ENCODE assay signal across 8 cellular contexts in the genomic region with DNA sequence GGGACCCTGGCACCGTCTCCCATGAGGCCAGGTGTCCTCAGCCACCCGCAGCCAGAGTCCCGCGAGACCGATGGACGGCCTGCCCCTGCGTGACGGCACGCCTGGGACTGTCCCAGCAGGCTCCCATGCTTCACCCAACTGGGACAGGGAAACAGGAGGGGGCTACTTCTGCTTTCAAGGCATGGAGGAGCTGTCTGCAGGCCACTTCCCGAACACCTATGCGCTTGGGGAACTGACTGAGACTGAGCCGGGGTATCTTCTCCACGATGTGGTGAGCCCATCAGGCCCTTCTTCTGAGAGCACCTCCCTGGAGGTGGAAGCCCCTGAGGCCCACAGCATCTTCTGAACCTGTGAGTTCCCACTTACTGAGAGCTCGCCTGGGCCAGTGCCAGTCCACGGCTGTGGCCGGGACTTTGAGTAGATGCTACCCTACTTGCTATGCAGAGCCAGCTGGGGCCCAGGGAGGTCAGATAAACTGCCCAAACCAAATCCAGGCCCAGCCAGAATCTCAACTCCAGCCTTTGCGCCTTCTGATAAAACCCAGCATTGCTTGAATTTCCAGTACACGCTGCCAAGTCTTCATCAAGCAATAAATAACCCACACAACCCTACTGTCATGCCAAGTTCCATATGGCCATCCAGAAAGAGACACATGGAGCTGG.
DNase-seq lines count a peak whose midpoint lies in the region; ATAC-seq and TF ChIP-seq lines count a peak whose summit lies in the region.
"Not testable (repeated sequence)": the region's sequence is repeated elsewhere in the genome, so short reads cannot be mapped to it uniquely, and the experiment has no call there.

No MANE protein-coding gene starts in this region.

- H2AFZ ChIP-seq in H9 (ENCODE audit: low read length); PC-9: not testable (repeated sequence)

- not testable (repeated sequence) for H3K56ac ChIP-seq in H9 (ENCODE audit: insufficient read length, low read depth, low read length)

- CTCF ChIA-PET in CD4-positive, alpha-beta memory T cell (lab: Charles Lee; ENCODE audit: partially characterized antibody); PC-9 (lab: Charles Lee): not testable (repeated sequence)

- not testable (repeated sequence) for H4K20me1 ChIP-seq in H9 (ENCODE audit: control insufficient read depth, insufficient read depth, insufficient read length)
- peaks cover 78% of the 10 kb centered on the region for H4K20me1 ChIP-seq in PC-9 (ENCODE audit: insufficient read depth)

- not testable (repeated sequence) for H3K36me3 ChIP-seq in CD4-positive, alpha-beta memory T cell (ENCODE audit: insufficient read depth, low read length); suprapubic skin
- H3K36me3 ChIP-seq in PC-9 (ENCODE audit: low read depth) = peaks cover 21% of the 10 kb centered on the region

- TF ChIP-seq CTCF in H9 (conservative IDR thresholded peaks at IDR 0.05); PC-9 (conservative IDR thresholded peaks at IDR 0.05); coronary artery (IDR thresholded peaks at IDR 0.05); osteocyte (IDR thresholded peaks at IDR 0.05); suprapubic skin (IDR thresholded peaks at IDR 0.05): not testable (repeated sequence)

- WGBS in H9 (ENCODE audit: extremely low coverage, insufficient read length, low lambda C conversion rate) = no CpG with 5 or more reads among the region's 18 CpGs
- WGBS in right cardiac atrium = 50% methylated on average over 18 of the region's 18 CpGs
- 51% methylated on average over 2 of the region's 18 CpGs for WGBS in suprapubic skin

- not testable (repeated sequence) for BruUV-seq in PC-9 (replicated peaks; lab: Mats Ljungman, UMichigan)

- peaks cover 25 to 89% (median 56%) of the 10 kb centered on the region in 4 donors for H3K4me1 Mint-ChIP-seq in CD4-positive, alpha-beta memory T cell
- H3K4me1 Mint-ChIP-seq in H9 = peaks cover 65 to 80% of the 10 kb centered on the region in 2 experiments
- peaks cover 82% of the 10 kb centered on the region for H3K4me1 Mint-ChIP-seq in activated T-cell treated with anti-CD3 and anti-CD28 coated beads, Interleukin-2, amount 50 U/mL, for 72 hours (ENCODE audit: low read depth)
- H3K4me1 Mint-ChIP-seq in osteocyte (ENCODE audit: unreplicated experiment) = peaks cover 86% of the 10 kb centered on the region

- not testable (repeated sequence) for H2BK20ac ChIP-seq in H9 (ENCODE audit: low read depth, low read length, poor library complexity, severe bottlenecking)

- not testable (repeated sequence) for H3K27ac ChIP-seq in CD4-positive, alpha-beta memory T cell (ENCODE audit: low read depth, low read length); H9 (ENCODE audit: insufficient read length, low read depth, low read length); PC-9
- H3K27ac ChIP-seq in coronary artery (peak overlapping the region; percentile 36 to 84), right cardiac atrium (ENCODE audit: low read length) (peak overlapping the region; percentile 9), suprapubic skin (peak overlapping the region; percentile 80)

- peaks cover 46% of the 10 kb centered on the region for H3K4me1 ChIP-seq in CD4-positive, alpha-beta memory T cell (ENCODE audit: insufficient read depth, low read length)
- not testable (repeated sequence) for H3K4me1 ChIP-seq in H9 (ENCODE audit: insufficient read depth, low read length)
- peaks cover 63% of the 10 kb centered on the region for H3K4me1 ChIP-seq in PC-9 (replicated peaks; ENCODE audit: insufficient read depth)
- H3K4me1 ChIP-seq in right cardiac atrium (ENCODE audit: control insufficient read depth, insufficient read depth, low read length) = peaks cover 27% of the 10 kb centered on the region
- H3K4me1 ChIP-seq in suprapubic skin = peaks cover 94% of the 10 kb centered on the region

- H3K4me3 Mint-ChIP-seq in CD4-positive, alpha-beta memory T cell = peak overlapping the region in 6 of 8 donors; percentile 6 to 49 (median 15)
- H3K4me3 Mint-ChIP-seq in H9 = peak overlapping the region in 1 of 2 experiments; percentile 41; a peak in 3 of 5 replicates
- peak overlapping the region; percentile 15 to 53 for H3K4me3 Mint-ChIP-seq in activated T-cell treated with anti-CD3 and anti-CD28 coated beads, Interleukin-2, amount 50 U/mL, for 72 hours
- not testable (repeated sequence) for H3K4me3 Mint-ChIP-seq in osteocyte (ENCODE audit: unreplicated experiment)

- TF ChIP-seq POLR2A in suprapubic skin (IDR thresholded peaks at IDR 0.05) = not testable (repeated sequence)

- H2AK5ac ChIP-seq in H9 (ENCODE audit: insufficient read length, low read length) = not testable (repeated sequence)

- not testable (repeated sequence) for H2BK15ac ChIP-seq in H9 (ENCODE audit: low read depth, low read length)

- not testable (repeated sequence) for H2BK5ac ChIP-seq in H9 (ENCODE audit: insufficient read length, low read length)

- not testable (repeated sequence) for H3K9me3 ChIP-seq in CD4-positive, alpha-beta memory T cell (ENCODE audit: control insufficient read depth in 1 of 2, low read length in 2 of 2); H9 (ENCODE audit: control insufficient read depth, low read depth, low read length); PC-9 (ENCODE audit: insufficient read depth, low read depth); right cardiac atrium (ENCODE audit: control insufficient read depth, low read length); suprapubic skin

- not testable (repeated sequence) for H4K8ac ChIP-seq in H9 (replicated peaks; ENCODE audit: insufficient read length, low read depth, low read length)

- H3K9me2 ChIP-seq in PC-9 (ENCODE audit: insufficient read depth) = not testable (repeated sequence)

- ATAC-seq in activated T-cell treated with anti-CD3 and anti-CD28 coated beads, Interleukin-2, amount 50 U/mL, for 72 hours (replicated peaks in 1 of 2) = not testable (repeated sequence)
- peak; percentile 19 to 37 for ATAC-seq in right cardiac atrium

- H2BK120ac ChIP-seq in H9 (ENCODE audit: low read depth, low read length, poor library complexity, severe bottlenecking) = not testable (repeated sequence)

- H3K27ac Mint-ChIP-seq in CD4-positive, alpha-beta memory T cell = peak overlapping the region; percentile 13 to 85 (median 57)
- H3K27ac Mint-ChIP-seq in H9 (peak overlapping the region in 2 of 3 experiments; percentile 16 to 41; a peak in 3 of 7 replicates), osteocyte (ENCODE audit: unreplicated experiment) (peak overlapping the region; percentile 63)
- H3K27ac Mint-ChIP-seq in activated T-cell treated with anti-CD3 and anti-CD28 coated beads, Interleukin-2, amount 50 U/mL, for 72 hours = peak overlapping the region; percentile 85

- TF ChIP-seq EP300 in suprapubic skin (IDR thresholded peaks at IDR 0.05) = not testable (repeated sequence)

- not testable (repeated sequence) for H3K14ac ChIP-seq in H9 (ENCODE audit: insufficient read depth, low read length)

- H3K36me3 Mint-ChIP-seq in CD4-positive, alpha-beta memory T cell = peaks cover 4 to 31% of the 10 kb centered on the region in 2 donors
- peaks cover 33 to 74% (median 53%) of the 10 kb centered on the region in 3 experiments for H3K36me3 Mint-ChIP-seq in H9 (ENCODE audit: insufficient read depth in 1 of 3, low read depth in 3 of 3)
- peaks cover 7 to 40% of the 10 kb centered on the region in 2 donors for H3K36me3 Mint-ChIP-seq in activated T-cell treated with anti-CD3 and anti-CD28 coated beads, Interleukin-2, amount 50 U/mL, for 72 hours (ENCODE audit: insufficient read depth in 2 of 2)
- H3K36me3 Mint-ChIP-seq in osteocyte (ENCODE audit: unreplicated experiment) = not testable (repeated sequence)

- not testable (repeated sequence) for H4K5ac ChIP-seq in H9 (ENCODE audit: insufficient read length, low read depth, low read length)

- DNase-seq in CD4-positive, alpha-beta memory T cell; H9; activated T-cell treated with anti-CD3 and anti-CD28 coated beads, Interleukin-2, amount 50 U/mL, for 72 hours; coronary artery (ENCODE audit: low spot score); osteocyte (ENCODE audit: extremely low spot score, unreplicated experiment): not testable (repeated sequence)
- DNase-seq in PC-9 (peak in 1 of 2 experiments; percentile 19), right cardiac atrium (peak; percentile 73 to 91 (median 89)), suprapubic skin (ENCODE audit: low spot score in 2 of 2) (peak; percentile 78 to 80)

- not testable (repeated sequence) for H2BK12ac ChIP-seq in H9 (ENCODE audit: insufficient read length, low read depth, low read length)

- H3K79me1 ChIP-seq in H9 (ENCODE audit: insufficient read depth, low read depth, low read length, poor library complexity, severe bottlenecking) = peaks cover 11% of the 10 kb centered on the region

- not testable (repeated sequence) for H3T11ph ChIP-seq in H9 (ENCODE audit: low read length)

- not testable (repeated sequence) for H4K91ac ChIP-seq in H9 (ENCODE audit: insufficient read length, low read depth, low read length)

- H3K9ac ChIP-seq in H9 (ENCODE audit: extremely low read depth, insufficient read length, low read length) = not testable (repeated sequence)

- H3K27me3 Mint-ChIP-seq in CD4-positive, alpha-beta memory T cell; H9 (ENCODE audit: low read depth); activated T-cell treated with anti-CD3 and anti-CD28 coated beads, Interleukin-2, amount 50 U/mL, for 72 hours (ENCODE audit: low read depth); osteocyte (ENCODE audit: unreplicated experiment): not testable (repeated sequence)

- H3K23ac ChIP-seq in H9 (ENCODE audit: insufficient read length, low read depth, low read length) = not testable (repeated sequence)

- H3K9me3 Mint-ChIP-seq in CD4-positive, alpha-beta memory T cell; H9; activated T-cell treated with anti-CD3 and anti-CD28 coated beads, Interleukin-2, amount 50 U/mL, for 72 hours; osteocyte (ENCODE audit: unreplicated experiment): not testable (repeated sequence)

- POLR2A ChIA-PET in CD4-positive, alpha-beta memory T cell (lab: Charles Lee; ENCODE audit: partially characterized antibody); PC-9 (lab: Charles Lee; ENCODE audit: unreplicated experiment): not testable (repeated sequence)

- not testable (repeated sequence) for H3K23me2 ChIP-seq in H9 (ENCODE audit: insufficient read length, low read depth, low read length, poor library complexity, severe bottlenecking)

- H3K18ac ChIP-seq in H9 (ENCODE audit: insufficient read length, low read depth, low read length) = not testable (repeated sequence)

- H3K4me2 ChIP-seq in H9 (ENCODE audit: insufficient read depth, insufficient read length, low read length) = not testable (repeated sequence)
- peak overlapping the region; percentile 29; the same call in 1 of the 2 replicates for H3K4me2 ChIP-seq in PC-9

- not testable (repeated sequence) for H3K27me3 ChIP-seq in CD4-positive, alpha-beta memory T cell (ENCODE audit: insufficient read depth, low read length); H9 (ENCODE audit: insufficient read depth, low read length); PC-9 (ENCODE audit: insufficient read depth, low read depth); right cardiac atrium (ENCODE audit: control insufficient read depth, insufficient read depth); suprapubic skin

- peaks cover 74% of the 10 kb centered on the region for H3K79me2 ChIP-seq in H9 (ENCODE audit: insufficient read depth, low read length)
- H3K79me2 ChIP-seq in PC-9 (ENCODE audit: low read depth) = peaks cover 98% of the 10 kb centered on the region

- not testable (repeated sequence) for H3K4me3 ChIP-seq in CD4-positive, alpha-beta memory T cell (ENCODE audit: low read length in 2 of 2); PC-9; right cardiac atrium (ENCODE audit: low read length)
- H3K4me3 ChIP-seq in coronary artery (peak overlapping the region; percentile 15), suprapubic skin (peak overlapping the region; percentile 15)

- H3F3A ChIP-seq in PC-9 (ENCODE audit: insufficient read depth, low read depth) = peaks cover 35% of the 10 kb centered on the region

- not testable (repeated sequence) for H3K4ac ChIP-seq in H9 (ENCODE audit: low read depth, low read length)

- intact Hi-C loops in CD4-positive, alpha-beta memory T cell (cut with micrococcal nuclease); PC-9 (cut with micrococcal nuclease; ENCODE audit: unreplicated experiment); right cardiac atrium (cut with DNase I): not testable (repeated sequence)

Comparison
In these comparisons a context has a peak if more than half of its experiments do, and no peak if none do; other contexts are left out.
1. H3K27ac Mint-ChIP-seq: peak in every context shown above with its lines; median percentile 85 in activated T-cell treated with anti-CD3 and anti-CD28 coated beads, Interleukin-2, amount 50 U/mL, for 72 hours; 63 in osteocyte; 57 in CD4-positive, alpha-beta memory T cell; 28 in H9.